ENCODE assay signal across 8 cellular contexts in genomic region chr4:140523857-140524742, GRCh38.
DNase-seq lines count a peak whose midpoint lies in the region; ATAC-seq and TF ChIP-seq lines count a peak whose summit lies in the region.

Gene ELMOD2, plus strand, starts transcription at chr4:140524168. Its CDS starts 1,261 bp downstream, at chr4:140525429.

- H3K4me3 ChIP-seq in LNCaP clone FGC (ENCODE audit: low read depth, low read length) (peak within 1 kb of the TSS; percentile 69), RWPE2 (ENCODE audit: severe bottlenecking) (peak within 1 kb of the TSS; percentile 72), fibroblast of pulmonary artery (replicated peaks; ENCODE audit: low read depth, low read length) (peak within 1 kb of the TSS; percentile 87)

- H3K4me1 Mint-ChIP-seq in nephron: peaks cover 29% of the 10 kb centered on the region
- H3K4me1 Mint-ChIP-seq in stimulated activated naive CD8-positive, alpha-beta T cell treated with anti-CD3 and anti-CD28 coated beads, Interleukin-15, amount 100 ng/mL, for 72 hours: peaks cover 27% of the 10 kb centered on the region

- H3K9me3 ChIP-seq in RWPE2 (ENCODE audit: severe bottlenecking): no peaks in the 10 kb centered on the region

- peak; percentile 100 for ATAC-seq in RWPE2 (ENCODE audit: low read depth)
- ATAC-seq in stimulated activated naive CD8-positive, alpha-beta T cell treated with anti-CD3 and anti-CD28 coated beads, Interleukin-15, amount 100 ng/mL, for 72 hours: peak; percentile 100

- H3K4me3 Mint-ChIP-seq in nephron: peak within 1 kb of the TSS; percentile 84 to 90 (median 87)
- peak within 1 kb of the TSS; percentile 86 to 89 for H3K4me3 Mint-ChIP-seq in stimulated activated naive CD8-positive, alpha-beta T cell treated with anti-CD3 and anti-CD28 coated beads, Interleukin-15, amount 100 ng/mL, for 72 hours

- H3K9me3 Mint-ChIP-seq in nephron: no peaks in the 10 kb centered on the region
- H3K9me3 Mint-ChIP-seq in stimulated activated naive CD8-positive, alpha-beta T cell treated with anti-CD3 and anti-CD28 coated beads, Interleukin-15, amount 100 ng/mL, for 72 hours: no peaks in the 10 kb centered on the region

- peaks cover 18% of the 10 kb centered on the region for H3K4me1 ChIP-seq in RWPE2 (ENCODE audit: insufficient read depth, poor library complexity, severe bottlenecking)

- TF ChIP-seq CTCF in LNCaP clone FGC (IDR thresholded peaks at IDR 0.05; ENCODE audit: control insufficient read depth, extremely low read depth, insufficient read depth) (peak; percentile 90), RWPE2 (IDR thresholded peaks at IDR 0.05; ENCODE audit: poor library complexity, severe bottlenecking) (peak; percentile 97), fibroblast of pulmonary artery (IDR thresholded peaks at IDR 0.05; ENCODE audit: low read length, missing control alignments) (peak; percentile 91), nephron (IDR thresholded peaks at IDR 0.05; ENCODE audit: unreplicated experiment in 3 of 3) (peak; percentile 93 to 99 (median 95))

- peaks cover 24% of the 10 kb centered on the region for H3K36me3 Mint-ChIP-seq in nephron (ENCODE audit: low read depth)

- H3K27me3 ChIP-seq in RWPE2 (ENCODE audit: insufficient read depth, poor library complexity, severe bottlenecking): no peaks in the 10 kb centered on the region

- peak within 1 kb of the TSS; percentile 76 to 94 (median 92) for H3K27ac Mint-ChIP-seq in nephron
- peak within 1 kb of the TSS; percentile 87 to 97 for H3K27ac Mint-ChIP-seq in stimulated activated naive CD8-positive, alpha-beta T cell treated with anti-CD3 and anti-CD28 coated beads, Interleukin-15, amount 100 ng/mL, for 72 hours

- DNase-seq in ELF-1 (ENCODE audit: low read depth, low spot score) (peak; percentile 99), GOT3 (lab: John Stamatoyannopoulos, UW) (peak; percentile 79), LNCaP clone FGC (ENCODE audit: low read depth) (peak; percentile 91), RWPE2 (ENCODE audit: low spot score) (peak; percentile 98), fibroblast of pulmonary artery (ENCODE audit: low read depth) (peak; percentile 97)
- peak; percentile 98 for DNase-seq in activated T-helper 9 cell treated with anti-CD3 and anti-CD28 coated beads, Interleukin-2, amount 50 U/mL, for 16 hours (ENCODE audit: low read depth)
- peak; percentile 96 to 98 for DNase-seq in stimulated activated naive CD8-positive, alpha-beta T cell treated with anti-CD3 and anti-CD28 coated beads, Interleukin-15, amount 100 ng/mL, for 72 hours

- no peaks in the 10 kb centered on the region for H3K27me3 Mint-ChIP-seq in nephron (ENCODE audit: low read depth)
- H3K27me3 Mint-ChIP-seq in stimulated activated naive CD8-positive, alpha-beta T cell treated with anti-CD3 and anti-CD28 coated beads, Interleukin-15, amount 100 ng/mL, for 72 hours: no peaks in the 10 kb centered on the region

- peak within 1 kb of the TSS; percentile 47 for H3K27ac ChIP-seq in RWPE2 (ENCODE audit: poor library complexity, severe bottlenecking)

- H3K36me3 ChIP-seq in RWPE2 (ENCODE audit: low read depth): peaks cover 11% of the 10 kb centered on the region

Comparison
In these comparisons a context has a peak if more than half of its experiments do, and no peak if none do; other contexts are left out.
1. Peak in every context shown above with its lines: DNase-seq, ATAC-seq, H3K4me3 ChIP-seq and H3K27ac ChIP-seq.